ENCODE assay signal across 8 cellular contexts in genomic region chr17:76736349-76737081, GRCh38. TPM values are rescaled to one million over a fixed set of nuclear protein-coding genes. Genes with fewer than 3 reads are reported as not detected.
DNase-seq lines count a peak whose midpoint lies in the region; ATAC-seq and TF ChIP-seq lines count a peak whose summit lies in the region.

No MANE protein-coding gene starts in this region.

- peaks cover 54% of the 10 kb centered on the region for H3K4me1 ChIP-seq in adipocyte (ENCODE audit: control insufficient read depth, insufficient read depth, low read length)
- peaks cover 11 to 77% (median 68%) of the 10 kb centered on the region in 9 donors for H3K4me1 ChIP-seq in heart right ventricle

- TF ChIP-seq CTCF in heart right ventricle (IDR thresholded peaks at IDR 0.05): peak in 7 of 9 donors; percentile 8 to 51 (median 36)

- peak overlapping the region; percentile 99 for H3K9ac ChIP-seq in adipocyte (ENCODE audit: low read length)

- in situ Hi-C loops in SK-MEL-5 (cut with HindIII; ENCODE audit: low pct_unique_long_range_greater_than_20kb, low sequenced_read_pairs): loop anchor here (25.0 kb wide), 1 partner anchor 299 kb away; no protein-coding TSS in a partner anchor

- 1% methylated on average over 112 to 117 of the region's 117 CpGs for WGBS in heart right ventricle, 2 donors

- peak overlapping the region; percentile 95 to 99 (median 99) for H3K27ac ChIP-seq in heart right ventricle

- H3K27me3 ChIP-seq in adipocyte (replicated peaks; ENCODE audit: control insufficient read depth, insufficient read depth, low read length) (no peaks in the 10 kb centered on the region), heart right ventricle (no peaks in the 10 kb centered on the region)

- H3K9me3 ChIP-seq in adipocyte (ENCODE audit: control insufficient read depth, low read length) (no peaks in the 10 kb centered on the region), heart right ventricle (no peaks in the 10 kb centered on the region)

- H3K4me3 ChIP-seq in adipocyte (ENCODE audit: low read length) (peak overlapping the region; percentile 99), heart right ventricle (peak overlapping the region; percentile 84 to 98 (median 94))

- peaks cover 41% of the 10 kb centered on the region for H3K36me3 ChIP-seq in adipocyte (ENCODE audit: control insufficient read depth, insufficient read depth, low read length, severe bottlenecking)
- H3K36me3 ChIP-seq in heart right ventricle: peaks cover 0 to 58% (median 32%) of the 10 kb centered on the region in 9 donors

- intact Hi-C loops in heart right ventricle (cut with DNase I) (no loop called here), posterior cingulate gyrus (cut with DNase I) (loop anchor here (1.0 kb wide), 1 partner anchor 10 kb away; the partner anchor contains the start of genes JMJD6 and METTL23)

- ATAC-seq in GM18873 (IDR thresholded peaks at IDR 0.05; ENCODE audit: low FRiP score, unreplicated experiment) (peak; percentile 3), HG03457 (IDR thresholded peaks at IDR 0.05; ENCODE audit: unreplicated experiment) (peak; percentile 15), heart right ventricle (peak; percentile 34 to 69 (median 46))

- DNase-seq in AG08395 (ENCODE audit: low spot score) (peak; percentile 66), SK-MEL-5 (ENCODE audit: low read depth, low spot score) (peak; percentile 81), adipocyte (ENCODE audit: low read depth) (peak; percentile 87), heart right ventricle (peak; percentile 81 to 83), posterior cingulate gyrus (peak; percentile 59 to 95 (median 71)), DMS153 (lab: John Stamatoyannopoulos, UW) (no peak)

RNA-seq across cellular contexts. Expression of gene SRSF2, which starts 0.6 kb away (rescaled TPM):
- 173 and 184 TPM in 2 replicates for total RNA-seq in SK-MEL-5 (2014; rRNA removed; shearing (Covaris generic))
- 387 and 403 TPM in 2 replicates for polyA plus RNA-seq in SK-MEL-5 (2015; cell fraction: cytosol; rRNA removed)
- 3,482 and 3,724 TPM in 2 replicates for polyA plus RNA-seq in SK-MEL-5 (2015; cell fraction: nucleus; rRNA removed)
- total RNA-seq in heart right ventricle: 100 to 1,000 TPM in 1 of 10 donors, 10 to 100 TPM in 9; 58.8 to 103 (median 76.3) TPM
- polyA plus RNA-seq in heart right ventricle: 100 to 1,000 TPM in 1 of 2 donors, 10 to 100 TPM in 1; 93.4 to 109 TPM

RNA-seq across cellular contexts. Expression of gene MFSD11, which starts 1.4 kb away (rescaled TPM):
- 41.4 and 42.3 TPM in 2 replicates for total RNA-seq in SK-MEL-5 (2014; rRNA removed; shearing (Covaris generic))
- 30.1 and 46.9 TPM in 2 replicates for polyA plus RNA-seq in SK-MEL-5 (2015; cell fraction: cytosol; rRNA removed)
- 79.5 and 111 TPM in 2 replicates for polyA plus RNA-seq in SK-MEL-5 (2015; cell fraction: nucleus; rRNA removed)
- 10 to 100 TPM; 25.1 to 34.4 (median 29.6) TPM for total RNA-seq in heart right ventricle
- polyA plus RNA-seq in heart right ventricle: 10 to 100 TPM in 1 of 2 donors, 1 to 10 TPM in 1; 9.2 to 23.2 TPM

RNA-seq across cellular contexts. Expression of gene METTL23, which starts 9.9 kb away (rescaled TPM):
- 180 and 183 TPM in 2 replicates for total RNA-seq in SK-MEL-5 (2014; rRNA removed; shearing (Covaris generic))
- polyA plus RNA-seq in SK-MEL-5 (2015; cell fraction: cytosol; rRNA removed): 171 and 186 TPM in 2 replicates
- 206 and 248 TPM in 2 replicates for polyA plus RNA-seq in SK-MEL-5 (2015; cell fraction: nucleus; rRNA removed)
- total RNA-seq in heart right ventricle: 10 to 100 TPM; 18.0 to 29.9 (median 24.7) TPM
- polyA plus RNA-seq in heart right ventricle: 10 to 100 TPM; 24.5 to 41.8 TPM

RNA-seq across cellular contexts. Expression of gene JMJD6, which starts 10.1 kb away (rescaled TPM):
- total RNA-seq in SK-MEL-5 (2014; rRNA removed; shearing (Covaris generic)): 46.1 and 48.7 TPM in 2 replicates
- polyA plus RNA-seq in SK-MEL-5 (2015; cell fraction: cytosol; rRNA removed): 59.1 and 64.8 TPM in 2 replicates
- 66.6 and 97.1 TPM in 2 replicates for polyA plus RNA-seq in SK-MEL-5 (2015; cell fraction: nucleus; rRNA removed)
- 10 to 100 TPM; 34.6 to 79.3 (median 43.2) TPM for total RNA-seq in heart right ventricle
- 10 to 100 TPM; 36.1 to 56.5 TPM for polyA plus RNA-seq in heart right ventricle

RNA-seq across cellular contexts. Expression of gene MXRA7, which starts 25.8 kb away (rescaled TPM):
- total RNA-seq in SK-MEL-5 (2014; rRNA removed; shearing (Covaris generic)): 197 and 199 TPM in 2 replicates
- 219 and 242 TPM in 2 replicates for polyA plus RNA-seq in SK-MEL-5 (2015; cell fraction: cytosol; rRNA removed)
- polyA plus RNA-seq in SK-MEL-5 (2015; cell fraction: nucleus; rRNA removed): 39.9 and 48.4 TPM in 2 replicates
- 100 to 1,000 TPM; 298 to 586 (median 488) TPM for total RNA-seq in heart right ventricle
- 100 to 1,000 TPM; 121 to 199 TPM for polyA plus RNA-seq in heart right ventricle
